In the genomic region with DNA sequence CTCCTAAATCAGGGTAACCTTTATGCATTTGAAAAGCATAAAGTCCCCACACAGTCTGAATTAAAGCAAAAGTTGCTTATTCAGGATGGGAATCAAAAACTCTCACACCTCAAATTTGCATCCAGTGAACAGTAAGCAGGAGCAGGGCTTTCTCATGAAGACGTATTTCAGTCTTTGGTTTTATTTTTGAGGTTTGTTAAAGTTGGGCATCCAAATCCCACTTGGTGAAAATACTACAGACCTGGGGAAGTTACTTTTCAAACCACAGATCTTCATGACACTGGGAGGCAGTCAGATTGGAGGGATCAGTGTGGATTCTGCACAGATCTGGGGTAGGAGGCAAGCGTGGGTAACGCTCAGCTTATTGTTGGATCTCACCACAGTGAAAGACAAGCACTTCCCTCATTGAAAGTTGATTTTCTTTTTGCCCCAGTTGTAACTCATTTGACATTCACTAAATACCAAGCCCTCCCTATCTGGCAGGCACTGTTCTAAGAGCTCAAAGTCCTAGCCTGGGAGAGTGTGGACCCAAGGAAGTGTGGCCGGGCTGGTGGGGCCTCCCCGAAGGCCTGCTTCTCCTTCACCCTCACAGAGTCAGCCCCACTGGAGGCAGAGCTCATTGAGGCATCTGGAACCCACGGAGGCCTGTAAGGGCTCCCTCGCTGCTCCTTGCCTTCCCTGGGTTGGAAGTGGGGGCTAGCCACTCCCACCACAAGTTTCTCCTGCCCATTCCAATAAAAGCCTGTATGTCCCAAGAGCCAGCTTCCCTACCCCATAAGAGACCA, we compare ENCODE assay signal across 8 cellular contexts. TPM values are rescaled to one million over a fixed set of nuclear protein-coding genes. Genes with fewer than 3 reads are reported as not detected.
DNase-seq lines count a peak whose midpoint lies in the region; ATAC-seq and TF ChIP-seq lines count a peak whose summit lies in the region.

No MANE protein-coding gene starts in this region.

- intact Hi-C loops in activated T-helper 2 cell treated with anti-CD3 and anti-CD28 coated beads, Interferon-gamma antibody, Interleukin-2, Interleukin-4, amounts not matched to agents 10 μg/mL and 5 μg/mL and 100 μg/mL, durations not matched to agents 14 hours and 24 hours and 36 hours (cut with micrococcal nuclease), result loop anchor here (1.0 kb wide), 2 partner anchors 15 to 171 kb away; a partner anchor contains a TSS
- intact Hi-C loops in lower leg skin (cut with DNase I; ENCODE audit: low total_unique reads), result no loop called here

- peaks cover 20% of the 10 kb centered on the region for H3K4me1 ChIP-seq in iPS-15b (ENCODE audit: control insufficient read depth, insufficient read depth, low read length)

- peaks cover 4% of the 10 kb centered on the region for H3K36me3 Mint-ChIP-seq in HFFc6 (ENCODE audit: low read depth)
- H3K36me3 Mint-ChIP-seq in activated T-helper 2 cell treated with anti-CD3 and anti-CD28 coated beads, Interferon-gamma antibody, Interleukin-2, Interleukin-4, amounts not matched to agents 10 μg/mL and 5 μg/mL and 100 μg/mL, durations not matched to agents 14 hours and 24 hours and 36 hours (ENCODE audit: low read depth), result peaks cover 62% of the 10 kb centered on the region
- peaks cover 80% of the 10 kb centered on the region for H3K36me3 Mint-ChIP-seq in stimulated activated effector memory CD8-positive, alpha-beta T cell treated with anti-CD3 and anti-CD28 coated beads, Interleukin-12 subunit alpha, Interleukin-12 subunit beta, amount 100 ng/mL, for 72 hours

- H3K27me3 Mint-ChIP-seq in HFFc6 (ENCODE audit: insufficient read depth), result peaks cover 11% of the 10 kb centered on the region
- no peaks in the 10 kb centered on the region for H3K27me3 Mint-ChIP-seq in activated T-helper 2 cell treated with anti-CD3 and anti-CD28 coated beads, Interferon-gamma antibody, Interleukin-2, Interleukin-4, amounts not matched to agents 10 μg/mL and 5 μg/mL and 100 μg/mL, durations not matched to agents 14 hours and 24 hours and 36 hours (ENCODE audit: low read depth)

- no peak for ATAC-seq in stimulated activated effector memory CD8-positive, alpha-beta T cell treated with anti-CD3 and anti-CD28 coated beads, Interleukin-12 subunit alpha, Interleukin-12 subunit beta, amount 100 ng/mL, for 72 hours
- ATAC-seq in HG03280 (IDR thresholded peaks at IDR 0.05; ENCODE audit: unreplicated experiment), result no peak

- 66 to 74% methylated on average over 7 of the region's 7 CpGs for WGBS in lower leg skin, 2 donors

- TF ChIP-seq CTCF in HFFc6 (IDR thresholded peaks at IDR 0.05) (no peak), lower leg skin (IDR thresholded peaks at IDR 0.05) (no peak)

- TF ChIP-seq POLR2A in lower leg skin (IDR thresholded peaks at IDR 0.05), result no peak

- no peaks in the 10 kb centered on the region for H3K9me3 ChIP-seq in iPS-15b (ENCODE audit: control insufficient read depth, insufficient read depth, low read length)

- H3K27me3 ChIP-seq in iPS-15b (ENCODE audit: control insufficient read depth, insufficient read depth, low read length), result no peaks in the 10 kb centered on the region

- H3K9ac ChIP-seq in iPS-15b (ENCODE audit: low read depth, low read length), result peak overlapping the region; percentile 55

- peak overlapping the region; percentile 96 for H3K27ac Mint-ChIP-seq in HFFc6
- peak overlapping the region; percentile 94 for H3K27ac Mint-ChIP-seq in activated T-helper 2 cell treated with anti-CD3 and anti-CD28 coated beads, Interferon-gamma antibody, Interleukin-2, Interleukin-4, amounts not matched to agents 10 μg/mL and 5 μg/mL and 100 μg/mL, durations not matched to agents 14 hours and 24 hours and 36 hours
- peak overlapping the region; percentile 94 for H3K27ac Mint-ChIP-seq in stimulated activated effector memory CD8-positive, alpha-beta T cell treated with anti-CD3 and anti-CD28 coated beads, Interleukin-12 subunit alpha, Interleukin-12 subunit beta, amount 100 ng/mL, for 72 hours

- peak overlapping the region; percentile 77 for H3K4me3 Mint-ChIP-seq in HFFc6
- peak overlapping the region; percentile 85 for H3K4me3 Mint-ChIP-seq in activated T-helper 2 cell treated with anti-CD3 and anti-CD28 coated beads, Interferon-gamma antibody, Interleukin-2, Interleukin-4, amounts not matched to agents 10 μg/mL and 5 μg/mL and 100 μg/mL, durations not matched to agents 14 hours and 24 hours and 36 hours (ENCODE audit: low read depth)
- H3K4me3 Mint-ChIP-seq in stimulated activated effector memory CD8-positive, alpha-beta T cell treated with anti-CD3 and anti-CD28 coated beads, Interleukin-12 subunit alpha, Interleukin-12 subunit beta, amount 100 ng/mL, for 72 hours, result peak overlapping the region; percentile 81

- H3K4me3 ChIP-seq in iPS-15b (ENCODE audit: low read depth, low read length) (peak overlapping the region; percentile 28), lower leg skin (ENCODE audit: low read depth, poor library complexity, severe bottlenecking) (no peak overlapping the region)

- no peaks in the 10 kb centered on the region for H3K9me3 Mint-ChIP-seq in HFFc6
- H3K9me3 Mint-ChIP-seq in activated T-helper 2 cell treated with anti-CD3 and anti-CD28 coated beads, Interferon-gamma antibody, Interleukin-2, Interleukin-4, amounts not matched to agents 10 μg/mL and 5 μg/mL and 100 μg/mL, durations not matched to agents 14 hours and 24 hours and 36 hours, result no peaks in the 10 kb centered on the region
- no peaks in the 10 kb centered on the region for H3K9me3 Mint-ChIP-seq in stimulated activated effector memory CD8-positive, alpha-beta T cell treated with anti-CD3 and anti-CD28 coated beads, Interleukin-12 subunit alpha, Interleukin-12 subunit beta, amount 100 ng/mL, for 72 hours

- DNase-seq in HFFc6, result no peak
- no peak for DNase-seq in activated T-helper 2 cell treated with anti-CD3 and anti-CD28 coated beads, Interferon-gamma antibody, Interleukin-2, Interleukin-4, amounts not matched to agents 10 μg/mL and 5 μg/mL and 100 μg/mL, durations not matched to agents 14 hours and 24 hours and 36 hours (ENCODE audit: low spot score)
- no peak for DNase-seq in stimulated activated effector memory CD8-positive, alpha-beta T cell treated with anti-CD3 and anti-CD28 coated beads, Interleukin-12 subunit alpha, Interleukin-12 subunit beta, amount 100 ng/mL, for 72 hours (ENCODE audit: low spot score in 2 of 2)
- DNase-seq in HK-2 (ENCODE audit: unreplicated experiment), result no peak
- DNase-seq in lower leg skin (ENCODE audit: low spot score in 2 of 2), result no peak
- DNase-seq in NCI-H748 (lab: John Stamatoyannopoulos, UW; ENCODE audit: unreplicated experiment), result no peak

- peaks cover 44% of the 10 kb centered on the region for H3K4me1 Mint-ChIP-seq in HFFc6 (ENCODE audit: low read depth)
- H3K4me1 Mint-ChIP-seq in activated T-helper 2 cell treated with anti-CD3 and anti-CD28 coated beads, Interferon-gamma antibody, Interleukin-2, Interleukin-4, amounts not matched to agents 10 μg/mL and 5 μg/mL and 100 μg/mL, durations not matched to agents 14 hours and 24 hours and 36 hours (ENCODE audit: low read depth), result peaks cover 63% of the 10 kb centered on the region
- peaks cover 63% of the 10 kb centered on the region for H3K4me1 Mint-ChIP-seq in stimulated activated effector memory CD8-positive, alpha-beta T cell treated with anti-CD3 and anti-CD28 coated beads, Interleukin-12 subunit alpha, Interleukin-12 subunit beta, amount 100 ng/mL, for 72 hours

- peaks cover under 1% of the 10 kb centered on the region for H3K36me3 ChIP-seq in iPS-15b (ENCODE audit: control insufficient read depth, insufficient read depth, low read length)

RNA-seq across cellular contexts. Expression of a gene that starts 0.8 kb away (rescaled TPM):
- total RNA-seq in HFFc6 (2021; fragmentation: NEBNext Ultra II Directional; extraction: Animal tissue kit (Norgen Biotek cat#: 25700)), result 1 to 10 TPM in 1 of 6 experiments, under 1 TPM in 5; 0.47 to 1.5 (median 0.76) TPM
- total RNA-seq in activated T-helper 2 cell treated with anti-CD3 and anti-CD28 coated beads, Interferon-gamma antibody, Interleukin-2, Interleukin-4, amounts not matched to agents 10 μg/mL and 5 μg/mL and 100 μg/mL, durations not matched to agents 14 hours and 24 hours and 36 hours, result 36.3 and 38.0 TPM in 2 replicates
- total RNA-seq in lower leg skin, result 10 to 100 TPM in 3 of 4 donors, 1 to 10 TPM in 1; 4.3 to 26.7 (median 11.8) TPM

RNA-seq across cellular contexts. Expression of a gene that starts 16.9 kb away (rescaled TPM):
- 10 to 100 TPM; 65.4 to 73.4 (median 67.8) TPM for total RNA-seq in HFFc6 (2021; fragmentation: NEBNext Ultra II Directional; extraction: Animal tissue kit (Norgen Biotek cat#: 25700))
- 52.9 and 54.3 TPM in 2 replicates for total RNA-seq in activated T-helper 2 cell treated with anti-CD3 and anti-CD28 coated beads, Interferon-gamma antibody, Interleukin-2, Interleukin-4, amounts not matched to agents 10 μg/mL and 5 μg/mL and 100 μg/mL, durations not matched to agents 14 hours and 24 hours and 36 hours
- 10 to 100 TPM in 1 of 4 donors, 1 to 10 TPM in 3; 7.7 to 10.3 (median 8.4) TPM for total RNA-seq in lower leg skin
